In the genomic region with DNA sequence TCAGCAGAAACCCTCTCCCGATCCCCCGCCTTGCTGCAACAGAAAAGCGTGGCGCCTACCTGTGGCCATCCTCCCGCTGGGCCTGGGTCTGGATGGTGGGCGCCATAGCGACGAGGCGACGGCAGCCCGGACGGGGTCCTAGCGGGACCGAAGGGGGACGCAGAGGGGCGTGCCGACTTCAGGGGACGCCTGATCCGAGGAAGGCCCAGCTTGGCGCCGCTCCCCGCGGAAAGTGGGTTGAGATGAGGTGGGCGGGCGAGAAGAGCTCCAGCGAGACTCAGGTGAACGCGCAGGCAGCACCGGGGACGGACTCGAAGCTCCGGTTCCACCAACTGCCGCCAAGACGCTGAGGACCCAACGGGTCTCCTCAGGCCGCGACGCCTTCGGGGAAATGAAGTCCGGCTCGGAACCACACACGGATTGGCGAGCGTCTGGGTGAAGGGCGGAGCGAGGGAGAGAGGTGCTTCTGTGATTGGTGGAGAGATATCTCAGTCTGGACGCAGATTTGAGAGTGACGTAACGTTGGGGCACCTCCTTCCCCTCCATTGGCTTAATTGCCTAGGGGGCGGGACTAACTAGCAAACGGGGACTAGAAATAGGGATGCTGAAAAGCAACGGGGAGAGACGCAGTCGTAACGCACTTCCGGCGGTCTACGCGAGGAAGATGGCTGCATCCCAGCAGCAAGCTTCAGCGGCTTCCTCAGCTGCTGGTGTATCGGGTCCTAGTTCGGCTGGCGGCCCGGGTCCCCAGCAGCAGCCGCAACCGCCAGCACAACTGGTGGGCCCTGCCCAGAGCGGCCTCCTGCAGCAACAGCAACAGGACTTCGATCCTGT, we compare ENCODE assay signal across 8 cellular contexts. TPM values are rescaled to one million over a fixed set of nuclear protein-coding genes. Genes with fewer than 3 reads are reported as not detected.
A peak's percentile ranks its signal among the peaks of the same experiment; 100 is the strongest.
DNase-seq lines count a peak whose midpoint lies in the region; ATAC-seq and TF ChIP-seq lines count a peak whose summit lies in the region.

A gene with protein sequence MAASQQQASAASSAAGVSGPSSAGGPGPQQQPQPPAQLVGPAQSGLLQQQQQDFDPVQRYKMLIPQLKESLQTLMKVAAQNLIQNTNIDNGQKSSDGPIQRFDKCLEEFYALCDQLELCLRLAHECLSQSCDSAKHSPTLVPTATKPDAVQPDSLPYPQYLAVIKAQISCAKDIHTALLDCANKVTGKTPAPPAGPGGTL (plus strand): TSS at position 620 of the 834 bp plus-strand sequence. CDS start 45 bp downstream, at position 665.
A gene (minus strand): TSS at position 348 of the 834 bp plus-strand sequence. CDS start 242 bp downstream, at position 106.

- peak in 3 of 4 donors; percentile 66 to 92 (median 90) for TF ChIP-seq POLR2A in upper lobe of left lung (IDR thresholded peaks at IDR 0.05)

- H3K9me3 ChIP-seq in heart right ventricle (no peaks in the 10 kb centered on the region), upper lobe of left lung (no peaks in the 10 kb centered on the region)

- DNase-seq in GM13976 (ENCODE audit: low spot score): peak; percentile 99
- peak; percentile 100 for DNase-seq in NCI-H146 treated with DMSO at 0.1 percent for 48 hours (lab: John Stamatoyannopoulos, UW; ENCODE audit: unreplicated experiment)
- peak; percentile 100 for DNase-seq in amniotic epithelial cell (ENCODE audit: low read depth)
- DNase-seq in heart right ventricle: peak; percentile 94 to 99
- peak; percentile 93 to 100 (median 98) for DNase-seq in posterior cingulate gyrus
- peak; percentile 93 to 96 for DNase-seq in upper lobe of left lung

- TF ChIP-seq EP300 in upper lobe of left lung (IDR thresholded peaks at IDR 0.05): peak in 1 of 4 donors; percentile 62

- H3K4me1 ChIP-seq in heart right ventricle: peaks cover 12 to 27% (median 24%) of the 10 kb centered on the region in 9 donors
- H3K4me1 ChIP-seq in upper lobe of left lung: peaks cover 19 to 27% (median 20%) of the 10 kb centered on the region in 4 donors

- H3K36me3 ChIP-seq in heart right ventricle (peaks cover 0 to 75% (median 43%) of the 10 kb centered on the region in 9 donors), upper lobe of left lung (peaks cover 10 to 62% (median 53%) of the 10 kb centered on the region in 4 donors)

- intact Hi-C loops in T-helper 1 cell treated with Interleukin-12 subunit alpha and Interleukin-12 subunit beta and Interleukin-4 antibody, amounts not matched to agents 30 ng/mL and 1 ng/mL, for 36 hours (cut with micrococcal nuclease): loop anchor here (1.0 to 5.0 kb wide), 11 partner anchors 11 to 539 kb away; a partner anchor contains a TSS
- intact Hi-C loops in heart right ventricle (cut with DNase I): loop anchor here in 3 of 10 donors (1.0 to 5.0 kb wide), 4 partner anchors 48 to 54 kb away; a partner anchor contains a TSS
- intact Hi-C loops in posterior cingulate gyrus (cut with DNase I): loop anchor here (1.0 kb wide), 1 partner anchor 49 kb away; a partner anchor contains a TSS

- 0% methylated on average over 68 of the region's 68 CpGs for WGBS in heart right ventricle, 2 donors
- WGBS in upper lobe of left lung, 2 donors: 0% methylated on average over 24 to 62 of the region's 68 CpGs

- TF ChIP-seq CTCF in GM13976 (IDR thresholded peaks at IDR 0.05; ENCODE audit: borderline replicate concordance, control extremely low read depth, extremely low read depth, insufficient read depth, missing control alignments) (no peak), heart right ventricle (IDR thresholded peaks at IDR 0.05) (peak in 2 of 9 donors; percentile 4 to 16), upper lobe of left lung (IDR thresholded peaks at IDR 0.05) (peak in 4 of 6 experiments; percentile 29 to 47 (median 36))

- H3K4me3 ChIP-seq in heart right ventricle (peak within 1 kb of the TSS; percentile 66 to 99 (median 94)), upper lobe of left lung (peak within 1 kb of the TSS; percentile 71 to 99 (median 82))

- H3K27ac ChIP-seq in heart right ventricle: peak within 1 kb of the TSS; percentile 94 to 100 (median 98)
- H3K27ac ChIP-seq in upper lobe of left lung: peak within 1 kb of the TSS; percentile 93 to 100 (median 98)

- H3K27me3 ChIP-seq in heart right ventricle (no peaks in the 10 kb centered on the region), upper lobe of left lung (no peaks in the 10 kb centered on the region)

- ATAC-seq in HG02870 (IDR thresholded peaks at IDR 0.05; ENCODE audit: unreplicated experiment): peak; percentile 92
- ATAC-seq in heart right ventricle: peak; percentile 94 to 98 (median 96)
- ATAC-seq in upper lobe of left lung (ENCODE audit: low FRiP score in 2 of 2): peak; percentile 97

- in situ Hi-C loops in GM13976 (cut with MboI; ENCODE audit: low sequenced_read_pairs, unreplicated experiment): no loop called here

RNA-seq across cellular contexts. Expression of the first gene that starts in this region (rescaled TPM):
- 41.5 and 46.8 TPM in 2 replicates for total RNA-seq in T-helper 1 cell treated with Interleukin-12 subunit alpha and Interleukin-12 subunit beta and Interleukin-4 antibody, amounts not matched to agents 30 ng/mL and 1 ng/mL, for 36 hours
- 10 to 100 TPM; 22.9 to 32.3 (median 27.1) TPM for total RNA-seq in heart right ventricle
- 10 to 100 TPM; 16.2 to 30.8 TPM for polyA plus RNA-seq in heart right ventricle
- total RNA-seq in upper lobe of left lung: 10 to 100 TPM; 18.9 to 51.1 (median 33.7) TPM

RNA-seq across cellular contexts. Expression of the second gene that starts in this region (rescaled TPM):
- total RNA-seq in T-helper 1 cell treated with Interleukin-12 subunit alpha and Interleukin-12 subunit beta and Interleukin-4 antibody, amounts not matched to agents 30 ng/mL and 1 ng/mL, for 36 hours: 42.7 and 44.2 TPM in 2 replicates
- total RNA-seq in heart right ventricle (10 to 100 TPM; 34.3 to 46.4 (median 38.8) TPM), upper lobe of left lung (10 to 100 TPM; 28.6 to 48.0 (median 35.4) TPM)
- 10 to 100 TPM; 24.1 to 48.2 TPM for polyA plus RNA-seq in heart right ventricle

Comparison
In these comparisons a context has a peak if more than half of its experiments do, and no peak if none do; other contexts are left out.
1. Peak in every context shown above with its lines: DNase-seq, ATAC-seq, H3K4me3 ChIP-seq and H3K27ac ChIP-seq.